In the genomic region with DNA sequence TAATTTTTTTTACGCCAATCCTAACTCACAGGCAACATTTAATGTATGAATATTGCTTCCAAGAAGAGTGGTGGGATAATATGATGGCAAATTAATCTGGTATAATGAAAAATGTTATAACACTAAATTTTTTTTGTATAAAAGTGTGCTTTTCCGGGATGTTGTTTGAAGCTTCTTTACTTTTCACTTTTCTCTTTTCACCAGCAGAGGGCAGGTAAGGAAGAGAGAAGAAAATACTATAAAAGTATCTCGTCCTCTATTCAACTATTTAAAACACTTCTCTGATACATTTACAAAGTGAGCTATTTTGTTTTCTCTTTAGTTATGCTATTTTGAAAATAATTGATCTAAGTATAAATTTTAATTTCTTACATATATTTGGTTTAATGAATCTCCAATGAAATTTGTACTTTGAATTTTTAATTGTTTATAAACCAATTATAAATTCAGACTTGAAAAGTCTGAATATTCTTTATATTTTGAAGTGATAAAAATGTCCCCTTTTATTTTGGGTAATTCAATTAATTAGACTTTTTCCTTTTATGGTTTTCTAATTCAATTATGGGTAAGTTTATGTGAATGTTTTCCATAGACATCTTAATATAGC, we compare ENCODE assay signal across 10 cellular contexts. TPM values are rescaled to one million over a fixed set of nuclear protein-coding genes. Genes with fewer than 3 reads are reported as not detected.
DNase-seq lines count a peak whose midpoint lies in the region; ATAC-seq and TF ChIP-seq lines count a peak whose summit lies in the region.
"Had no signal": no experiment of that assay in that cellular context is flagged by ENCODE, and none has a peak within 500 bp of the region (broad histone marks: within the 10 kb centered on the region; RNA-seq: fewer than 3 reads in every experiment).

No MANE protein-coding gene starts in this region.

- H3K27ac Mint-ChIP-seq in glutamatergic neuron (ENCODE audit: unreplicated experiment) = no peak overlapping the region

- no peaks in the 10 kb centered on the region for H3K9me3 Mint-ChIP-seq in glutamatergic neuron (ENCODE audit: unreplicated experiment)

- H3K4me1 Mint-ChIP-seq in glutamatergic neuron (ENCODE audit: low read depth, unreplicated experiment) = no peaks in the 10 kb centered on the region

- no peak overlapping the region for H3K4me3 Mint-ChIP-seq in glutamatergic neuron (ENCODE audit: unreplicated experiment)

- no peaks in the 10 kb centered on the region for H3K36me3 Mint-ChIP-seq in glutamatergic neuron (ENCODE audit: unreplicated experiment)

- ATAC-seq in SK-N-SH treated with all-trans-retinoic acid at 6 μM for 48 hours (peak; percentile 69), omental fat pad (ENCODE audit: low FRiP score) (no peak)

- H3K27me3 Mint-ChIP-seq in glutamatergic neuron (ENCODE audit: unreplicated experiment) = no peaks in the 10 kb centered on the region

- peak; percentile 9 for DNase-seq in GM04504 (ENCODE audit: low read depth)
- DNase-seq in HT-29 (ENCODE audit: low spot score) = peak; percentile 72
- no peak for DNase-seq in glutamatergic neuron
- DNase-seq in NCI-H187 treated with DMSO at 0.1 percent for 48 hours (lab: John Stamatoyannopoulos, UW) = no peak
- DNase-seq in omental fat pad (ENCODE audit: low spot score) = no peak
- DNase-seq in activated CD4-positive, alpha-beta T cell treated with anti-CD3 and anti-CD28 coated beads for 1 hour = no peak
- no peak for DNase-seq in GDM1 (lab: John Stamatoyannopoulos, UW)

- peak; percentile 84 for TF ChIP-seq CTCF in glutamatergic neuron (IDR thresholded peaks at IDR 0.05; ENCODE audit: partially characterized antibody, unreplicated experiment)
- TF ChIP-seq CTCF in omental fat pad (IDR thresholded peaks at IDR 0.05) = no peak

TF ChIP-seq in SK-N-SH treated with all-trans-retinoic acid at 6 μM for 48 hours, 23 proteins besides CTCF, POLR2A, EP300 and RAD21:
- TF ChIP-seq ZNF8 (CRISPR knock-in tag; IDR thresholded peaks at IDR 0.05) = no peak
- no peak for TF ChIP-seq ARNTL (CRISPR knock-in tag; IDR thresholded peaks at IDR 0.05; ENCODE audit: borderline replicate concordance, low read depth)
- TF ChIP-seq TCF4 (CRISPR knock-in tag; IDR thresholded peaks at IDR 0.05; ENCODE audit: borderline replicate concordance) = no peak
- no peak for TF ChIP-seq OSR1 (CRISPR knock-in tag; IDR thresholded peaks at IDR 0.05)
- TF ChIP-seq, protein P1, sequence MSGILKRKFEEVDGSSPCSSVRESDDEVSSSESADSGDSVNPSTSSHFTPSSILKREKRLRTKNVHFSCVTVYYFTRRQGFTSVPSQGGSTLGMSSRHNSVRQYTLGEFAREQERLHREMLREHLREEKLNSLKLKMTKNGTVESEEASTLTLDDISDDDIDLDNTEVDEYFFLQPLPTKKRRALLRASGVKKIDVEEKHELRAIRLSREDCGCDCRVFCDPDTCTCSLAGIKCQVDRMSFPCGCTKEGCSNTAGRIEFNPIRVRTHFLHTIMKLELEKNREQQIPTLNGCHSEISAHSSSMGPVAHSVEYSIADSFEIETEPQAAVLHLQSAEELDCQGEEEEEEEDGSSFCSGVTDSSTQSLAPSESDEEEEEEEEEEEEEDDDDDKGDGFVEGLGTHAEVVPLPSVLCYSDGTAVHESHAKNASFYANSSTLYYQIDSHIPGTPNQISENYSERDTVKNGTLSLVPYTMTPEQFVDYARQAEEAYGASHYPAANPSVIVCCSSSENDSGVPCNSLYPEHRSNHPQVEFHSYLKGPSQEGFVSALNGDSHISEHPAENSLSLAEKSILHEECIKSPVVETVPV (CRISPR knock-in tag; IDR thresholded peaks at IDR 0.05) = no peak
- TF ChIP-seq CREB5 (CRISPR knock-in tag; IDR thresholded peaks at IDR 0.05; ENCODE audit: low read depth) = no peak
- TF ChIP-seq ZFP3 (CRISPR knock-in tag; IDR thresholded peaks at IDR 0.05) = no peak
- no peak for TF ChIP-seq SNAI2 (CRISPR knock-in tag; IDR thresholded peaks at IDR 0.05)
- TF ChIP-seq ZNF70 (CRISPR knock-in tag; IDR thresholded peaks at IDR 0.05) = no peak
- TF ChIP-seq POU6F1 (CRISPR knock-in tag; IDR thresholded peaks at IDR 0.05; ENCODE audit: borderline replicate concordance, low read depth) = no peak

RNA-seq across cellular contexts. Expression of gene CFTR, which starts 20.7 kb away (rescaled TPM):
- total RNA-seq in HT-29 (2014; rRNA removed; shearing (Covaris generic)) = 34.2 and 39.9 TPM in 2 replicates
- total RNA-seq in glutamatergic neuron (ENCODE audit: unreplicated experiment) (not detected), omental fat pad (1 to 10 TPM in 2 of 4 donors, under 1 TPM in 2; 0.32 to 7.1 (median 1.3) TPM)
- total RNA-seq: skeletal muscle tissue; T-helper 2 cell treated with Interferon-gamma antibody and Interleukin-4, amounts not matched to agents 100 ng/mL and 5 ng/mL, for 36 hours had no signal

RNA-seq across cellular contexts. Expression of gene ASZ1, which starts 31.8 kb away (rescaled TPM):
- not detected in 2 replicates for total RNA-seq in HT-29 (2014; rRNA removed; shearing (Covaris generic))
- not detected for total RNA-seq in glutamatergic neuron (ENCODE audit: unreplicated experiment)
- not detected for total RNA-seq in omental fat pad
- total RNA-seq: skeletal muscle tissue; T-helper 2 cell treated with Interferon-gamma antibody and Interleukin-4, amounts not matched to agents 100 ng/mL and 5 ng/mL, for 36 hours had no signal

Comparison
In these comparisons a context has a peak if more than half of its experiments do, and no peak if none do; other contexts are left out.
1. DNase-seq: peak in GM04504 (single experiment) and HT-29 (single experiment); none in glutamatergic neuron (single experiment), NCI-H187 treated with DMSO at 0.1 percent for 48 hours (single experiment), omental fat pad (single experiment), activated CD4-positive, alpha-beta T cell treated with anti-CD3 and anti-CD28 coated beads for 1 hour (single experiment) and GDM1 (single experiment).